12 cellular contexts compared by ENCODE assay signal in genomic region chr4:87069037-87069742, GRCh38.
A peak's percentile ranks its signal among the peaks of the same experiment; 100 is the strongest.
DNase-seq lines count a peak whose midpoint lies in the region; ATAC-seq and TF ChIP-seq lines count a peak whose summit lies in the region.
"Had no signal": no experiment of that assay in that cellular context is flagged by ENCODE, and none has a peak within 500 bp of the region (broad histone marks: within the 10 kb centered on the region; RNA-seq: fewer than 3 reads in every experiment).

No MANE protein-coding gene starts in this region.

- no peak for DNase-seq in CD4-positive, CD25-positive, alpha-beta regulatory T cell
- DNase-seq in SJCRH30 (peak; percentile 35 to 78), memory B cell (ENCODE audit: low spot score in 2 of 2) (no peak), MG63 (no peak), ovary (no peak)
- DNase-seq in NK-92 treated with Interleukin-12 subunit alpha and Interleukin-12 subunit beta, amount 100 ng/mL, for 24 hours (lab: John Stamatoyannopoulos, UW) = no peak
- DNase-seq: activated CD8-positive, alpha-beta memory T cell treated with anti-CD3 and anti-CD28 coated beads, Interleukin-2, amount 50 U/mL, for 4 hours; immature natural killer cell; KG1; WERI-Rb-1 had no signal

- no peaks in the 10 kb centered on the region for H3K27me3 ChIP-seq in CD4-positive, CD25-positive, alpha-beta regulatory T cell (ENCODE audit: control insufficient read depth, insufficient read depth, low read length)
- H3K27me3 ChIP-seq in HUES48 (ENCODE audit: control insufficient read depth, insufficient read depth, low read length) = no peaks in the 10 kb centered on the region
- H3K27me3 ChIP-seq in SJCRH30 = no peaks in the 10 kb centered on the region
- no peaks in the 10 kb centered on the region for H3K27me3 ChIP-seq in MG63
- no peaks in the 10 kb centered on the region for H3K27me3 ChIP-seq in ovary

- no peak overlapping the region for H3K4me3 Mint-ChIP-seq in CD4-positive, CD25-positive, alpha-beta regulatory T cell
- H3K4me3 Mint-ChIP-seq in memory B cell = no peak overlapping the region
- H3K4me3 Mint-ChIP-seq: immature natural killer cell had no signal

- TF ChIP-seq EP300 in ovary (IDR thresholded peaks at IDR 0.05) = no peak

- 80 to 86% (median 84%) methylated on average over 3 of the region's 3 CpGs for WGBS in ovary, 3 donors

- no peak overlapping the region for H3K9ac ChIP-seq in HUES48 (ENCODE audit: low read depth, low read length)

- TF ChIP-seq POLR2A in ovary (IDR thresholded peaks at IDR 0.05) = no peak

- H3K27ac ChIP-seq in CD4-positive, CD25-positive, alpha-beta regulatory T cell (ENCODE audit: insufficient read depth, low read length, poor library complexity, severe bottlenecking) = no peak overlapping the region
- H3K27ac ChIP-seq in HUES48 (ENCODE audit: low read depth, low read length) (peak overlapping the region; percentile 12), SJCRH30 (peak overlapping the region; percentile 82), ovary (no peak overlapping the region)
- H3K27ac ChIP-seq: WERI-Rb-1 had no signal

- H3K4me1 Mint-ChIP-seq in CD4-positive, CD25-positive, alpha-beta regulatory T cell = peaks cover 29 to 51% (median 41%) of the 10 kb centered on the region in 4 donors
- H3K4me1 Mint-ChIP-seq in memory B cell = peaks cover 36% of the 10 kb centered on the region

- no peak for TF ChIP-seq CTCF in ovary (IDR thresholded peaks at IDR 0.05)

- H3K4me1 ChIP-seq in CD4-positive, CD25-positive, alpha-beta regulatory T cell (ENCODE audit: control insufficient read depth, insufficient read depth, low read length, poor library complexity, severe bottlenecking) = peaks cover 13% of the 10 kb centered on the region
- H3K4me1 ChIP-seq in HUES48 (ENCODE audit: control insufficient read depth, insufficient read depth, low read length) (peaks cover 20% of the 10 kb centered on the region), SJCRH30 (peaks cover 30% of the 10 kb centered on the region), ovary (ENCODE audit: insufficient read depth) (peaks cover 13% of the 10 kb centered on the region)

- H3K9me3 Mint-ChIP-seq in CD4-positive, CD25-positive, alpha-beta regulatory T cell = peaks cover 0 to 2% (median 0%) of the 10 kb centered on the region in 7 donors
- no peaks in the 10 kb centered on the region for H3K9me3 Mint-ChIP-seq in memory B cell
- H3K9me3 Mint-ChIP-seq: immature natural killer cell had no signal

- intact Hi-C loops in ovary (cut with DNase I) = no loop called here

- no peak for ATAC-seq in CD4-positive, CD25-positive, alpha-beta regulatory T cell (ENCODE audit: low read depth in 2 of 2)
- ATAC-seq in memory B cell (ENCODE audit: low read depth) (no peak), HG03097 (IDR thresholded peaks at IDR 0.05; ENCODE audit: low FRiP score, unreplicated experiment) (no peak)

- H3K27me3 Mint-ChIP-seq in CD4-positive, CD25-positive, alpha-beta regulatory T cell = no peaks in the 10 kb centered on the region
- H3K27me3 Mint-ChIP-seq in memory B cell = no peaks in the 10 kb centered on the region

- H3K36me3 Mint-ChIP-seq in CD4-positive, CD25-positive, alpha-beta regulatory T cell = peaks cover 12% of the 10 kb centered on the region
- peaks cover 1% of the 10 kb centered on the region for H3K36me3 Mint-ChIP-seq in memory B cell
- H3K36me3 Mint-ChIP-seq: immature natural killer cell had no signal

- no peak overlapping the region for H3K4me3 ChIP-seq in CD4-positive, CD25-positive, alpha-beta regulatory T cell (ENCODE audit: low read depth, low read length)
- H3K4me3 ChIP-seq in HUES48 (ENCODE audit: low read depth, low read length) (no peak overlapping the region), SJCRH30 (peak overlapping the region; percentile 29), MG63 (no peak overlapping the region), ovary (no peak overlapping the region)

- no peaks in the 10 kb centered on the region for H3K9me3 ChIP-seq in CD4-positive, CD25-positive, alpha-beta regulatory T cell (ENCODE audit: control insufficient read depth in 2 of 2, low read length in 2 of 2)
- H3K9me3 ChIP-seq in HUES48 (ENCODE audit: control insufficient read depth, insufficient read depth, low read length) (no peaks in the 10 kb centered on the region), SJCRH30 (replicated peaks) (0 out of 2 replicates have a peak, but pooled peaks cover 4% of the 10 kb centered on the region), MG63 (no peaks in the 10 kb centered on the region), ovary (no peaks in the 10 kb centered on the region)

- H3K36me3 ChIP-seq in CD4-positive, CD25-positive, alpha-beta regulatory T cell (ENCODE audit: control insufficient read depth, insufficient read depth, low read length) = peaks cover 7% of the 10 kb centered on the region
- no peaks in the 10 kb centered on the region; the same call in 1 of the 2 replicates for H3K36me3 ChIP-seq in HUES48 (ENCODE audit: control insufficient read depth, insufficient read depth, low read length)
- H3K36me3 ChIP-seq in SJCRH30 = no peaks in the 10 kb centered on the region; the same call in 1 of the 2 replicates
- H3K36me3 ChIP-seq in MG63 = no peaks in the 10 kb centered on the region
- no peaks in the 10 kb centered on the region for H3K36me3 ChIP-seq in ovary

- H3K27ac Mint-ChIP-seq in CD4-positive, CD25-positive, alpha-beta regulatory T cell = peak overlapping the region in 2 of 3 donors; percentile 20 to 32
- peak overlapping the region; percentile 82 for H3K27ac Mint-ChIP-seq in memory B cell
- H3K27ac Mint-ChIP-seq: immature natural killer cell had no signal

Comparison
In these comparisons a context has a peak if more than half of its experiments do, and no peak if none do; other contexts are left out.
1. DNase-seq: peak in SJCRH30 (2 of 2); none in CD4-positive, CD25-positive, alpha-beta regulatory T cell (0 of 3), memory B cell (0 of 2), NK-92 treated with Interleukin-12 subunit alpha and Interleukin-12 subunit beta, amount 100 ng/mL, for 24 hours (single experiment), MG63 (single experiment) and ovary (0 of 5).
2. H3K27ac ChIP-seq: peak in HUES48 (single experiment) and SJCRH30 (single experiment); none in CD4-positive, CD25-positive, alpha-beta regulatory T cell (single experiment) and ovary (0 of 2).